Comparison of ENCODE assay signal across 37 cellular contexts in genomic region chr12:3542911-3543310, GRCh38. TPM values are rescaled to one million over a fixed set of nuclear protein-coding genes. Genes with fewer than 3 reads are reported as not detected.
DNase-seq lines count a peak whose midpoint lies in the region; ATAC-seq and TF ChIP-seq lines count a peak whose summit lies in the region.
"Had no signal": no experiment of that assay in that cellular context is flagged by ENCODE, and none has a peak within 500 bp of the region (broad histone marks: within the 10 kb centered on the region; RNA-seq: fewer than 3 reads in every experiment).

No MANE protein-coding gene starts in this region.

- 94% methylated on average over 4 of the region's 4 CpGs for WGBS in esophagus muscularis mucosa
- WGBS in body of pancreas, 2 donors, result 95% methylated on average over 4 of the region's 4 CpGs

- peaks cover 21% of the 10 kb centered on the region for H3K4me1 Mint-ChIP-seq in nephron progenitor cell
- H3K4me1 Mint-ChIP-seq in activated CD4-positive, alpha-beta memory T cell treated with anti-CD3 and anti-CD28 coated beads, Interleukin-2, amount 10 ng/mL, durations not matched to agents 7 days and 5 days, result no peaks in the 10 kb centered on the region
- H3K4me1 Mint-ChIP-seq: CD4-positive, CD25-positive, alpha-beta regulatory T cell; natural killer cell had no signal

- H3K4me3 ChIP-seq in esophagus muscularis mucosa (no peak overlapping the region), body of pancreas (no peak overlapping the region)
- H3K4me3 ChIP-seq: A549, mucosa of descending colon, ovary, Peyer's patch, skin epidermis, suprapubic skin, upper lobe of left lung had no signal

- H3K36me3 Mint-ChIP-seq in nephron progenitor cell (ENCODE audit: low read depth), result no peaks in the 10 kb centered on the region
- no peaks in the 10 kb centered on the region for H3K36me3 Mint-ChIP-seq in activated CD4-positive, alpha-beta memory T cell treated with anti-CD3 and anti-CD28 coated beads, Interleukin-2, amount 10 ng/mL, durations not matched to agents 7 days and 5 days (ENCODE audit: low read depth)
- H3K36me3 Mint-ChIP-seq: activated naive CD4-positive, alpha-beta T cell treated with anti-CD3 and anti-CD28 coated beads, Interleukin-2, amount 50 U/mL, for 72 hours; CD4-positive, CD25-positive, alpha-beta regulatory T cell; natural killer cell had no signal

- POLR2A ChIA-PET in activated CD4-positive, alpha-beta memory T cell treated with anti-CD3 and anti-CD28 coated beads, Interleukin-2, amount 10 ng/mL, durations not matched to agents 7 days and 5 days (lab: Charles Lee), result no interaction called here

- peaks cover 4% of the 10 kb centered on the region for H3K27me3 Mint-ChIP-seq in nephron progenitor cell (ENCODE audit: low read depth, poor library complexity)
- H3K27me3 Mint-ChIP-seq in activated CD4-positive, alpha-beta memory T cell treated with anti-CD3 and anti-CD28 coated beads, Interleukin-2, amount 10 ng/mL, durations not matched to agents 7 days and 5 days, result peaks cover 17% of the 10 kb centered on the region

- no peak for TF ChIP-seq EP300 in esophagus muscularis mucosa (IDR thresholded peaks at IDR 0.05)

- H3K36me3 ChIP-seq in esophagus muscularis mucosa (no peaks in the 10 kb centered on the region), body of pancreas (replicated peaks in 1 of 2; ENCODE audit: insufficient read depth in 1 of 2, low read depth in 2 of 2) (no peaks in the 10 kb centered on the region)
- H3K36me3 ChIP-seq: ovary, Peyer's patch, suprapubic skin, upper lobe of left lung had no signal

- H3K9me3 ChIP-seq in esophagus muscularis mucosa (no peaks in the 10 kb centered on the region), body of pancreas (no peaks in the 10 kb centered on the region)
- H3K9me3 ChIP-seq: A549, mucosa of descending colon, ovary, Peyer's patch, suprapubic skin, upper lobe of left lung had no signal

- TF ChIP-seq CTCF in esophagus muscularis mucosa (IDR thresholded peaks at IDR 0.05) (no peak), nephron progenitor cell (IDR thresholded peaks at IDR 0.05) (no peak), body of pancreas (IDR thresholded peaks at IDR 0.05) (no peak)

- DNase-seq in DMS53 treated with DMSO at 0.1 percent for 48 hours (lab: John Stamatoyannopoulos, UW; ENCODE audit: unreplicated experiment) (peak; percentile 90), LHCN-M2 (ENCODE audit: low read depth) (peak; percentile 7), esophagus muscularis mucosa (ENCODE audit: extremely low spot score) (peak; percentile 60), nephron progenitor cell (no peak), NOMO-1 (lab: John Stamatoyannopoulos, UW; ENCODE audit: unreplicated experiment in 2 of 2) (no peak), body of pancreas (no peak), activated gamma-delta T cell (lab: John Stamatoyannopoulos, UW) (no peak)
- no peak for DNase-seq in activated CD4-positive, alpha-beta memory T cell treated with anti-CD3 and anti-CD28 coated beads, Interleukin-2, amount 10 ng/mL, durations not matched to agents 7 days and 5 days
- DNase-seq: activated CD4-positive, alpha-beta T cell treated with anti-CD3 and anti-CD28 coated beads for 48 hours; Calu3; CD4-positive, CD25-positive, alpha-beta regulatory T cell; erythroblast; hippocampal formation; left cardiac atrium; mucosa of descending colon; natural killer cell; NCI-H1436; NCI-H2081; NCI-H2227 treated with DMSO at 0.1 percent for 48 hours; NCI-H748 treated with DMSO at 0.1 percent for 48 hours; ovary; Peyer's patch; SIG-M5; stimulated activated naive CD4-positive, alpha-beta T cell; T-helper 9 cell; upper lobe of left lung had no signal

- ATAC-seq in body of pancreas, result no peak
- ATAC-seq: A549; activated naive CD4-positive, alpha-beta T cell treated with anti-CD3 and anti-CD28 coated beads, Interleukin-2, amount 50 U/mL, for 72 hours; left cardiac atrium; mucosa of descending colon; natural killer cell had no signal

- H3K4me1 ChIP-seq in esophagus muscularis mucosa (peaks cover 0 to 5% (median 0%) of the 10 kb centered on the region in 4 donors), body of pancreas (peaks cover 9% of the 10 kb centered on the region)
- H3K4me1 ChIP-seq: A549, Peyer's patch, suprapubic skin, upper lobe of left lung had no signal

- TF ChIP-seq POLR2A in esophagus muscularis mucosa (IDR thresholded peaks at IDR 0.05; ENCODE audit: low read depth) (no peak), body of pancreas (IDR thresholded peaks at IDR 0.05) (no peak)

- intact Hi-C loops in esophagus muscularis mucosa (cut with DNase I) (no loop called here), body of pancreas (cut with DNase I) (no loop called here)

- no peak overlapping the region for H3K27ac ChIP-seq in esophagus muscularis mucosa (replicated peaks in 1 of 4)
- H3K27ac ChIP-seq in body of pancreas, result no peak overlapping the region
- H3K27ac ChIP-seq: A549, HL-60, ovary, Peyer's patch, skin epidermis, suprapubic skin, upper lobe of left lung, VCaP had no signal

- peaks cover 0 to 34% (median 3%) of the 10 kb centered on the region in 4 donors for H3K27me3 ChIP-seq in esophagus muscularis mucosa
- no peaks in the 10 kb centered on the region for H3K27me3 ChIP-seq in body of pancreas
- H3K27me3 ChIP-seq: ovary, Peyer's patch, upper lobe of left lung had no signal

- H3K27ac Mint-ChIP-seq in nephron progenitor cell, result peak overlapping the region; percentile 63
- H3K27ac Mint-ChIP-seq in activated CD4-positive, alpha-beta memory T cell treated with anti-CD3 and anti-CD28 coated beads, Interleukin-2, amount 10 ng/mL, durations not matched to agents 7 days and 5 days, result no peak overlapping the region
- H3K27ac Mint-ChIP-seq: activated naive CD4-positive, alpha-beta T cell treated with anti-CD3 and anti-CD28 coated beads, Interleukin-2, amount 50 U/mL, for 72 hours; CD4-positive, CD25-positive, alpha-beta regulatory T cell; natural killer cell had no signal

- H3K9me3 Mint-ChIP-seq in nephron progenitor cell, result no peaks in the 10 kb centered on the region
- no peaks in the 10 kb centered on the region for H3K9me3 Mint-ChIP-seq in activated CD4-positive, alpha-beta memory T cell treated with anti-CD3 and anti-CD28 coated beads, Interleukin-2, amount 10 ng/mL, durations not matched to agents 7 days and 5 days
- H3K9me3 Mint-ChIP-seq: activated naive CD4-positive, alpha-beta T cell treated with anti-CD3 and anti-CD28 coated beads, Interleukin-2, amount 50 U/mL, for 72 hours; CD4-positive, CD25-positive, alpha-beta regulatory T cell; natural killer cell had no signal

- CTCF ChIA-PET in activated CD4-positive, alpha-beta memory T cell treated with anti-CD3 and anti-CD28 coated beads, Interleukin-2, amount 10 ng/mL, durations not matched to agents 7 days and 5 days (lab: Charles Lee), result interaction anchor here (0.6 kb wide), 1 partner anchor 261 kb away, joined by 3 read pairs; no protein-coding TSS in a partner anchor

- H3K4me3 Mint-ChIP-seq in nephron progenitor cell, result no peak overlapping the region
- H3K4me3 Mint-ChIP-seq in activated CD4-positive, alpha-beta memory T cell treated with anti-CD3 and anti-CD28 coated beads, Interleukin-2, amount 10 ng/mL, durations not matched to agents 7 days and 5 days, result no peak overlapping the region
- H3K4me3 Mint-ChIP-seq: CD4-positive, CD25-positive, alpha-beta regulatory T cell; natural killer cell had no signal

RNA-seq across cellular contexts. Expression of gene PRMT8, which starts 51.9 kb away (rescaled TPM):
- total RNA-seq in LHCN-M2 (2014; rRNA removed), result not detected in 2 replicates
- not detected for polyA plus RNA-seq in LHCN-M2 (2012)
- total RNA-seq in esophagus muscularis mucosa, result not detected
- total RNA-seq in body of pancreas, result under 1 TPM in 1 of 2 donors, not detected in 1; under 0.01 TPM
- total RNA-seq in activated CD4-positive, alpha-beta memory T cell treated with anti-CD3 and anti-CD28 coated beads, Interleukin-2, amount 10 ng/mL, durations not matched to agents 7 days and 5 days, result not detected
- total RNA-seq: activated CD8-positive, alpha-beta memory T cell treated with anti-CD3 and anti-CD28 coated beads for 36 hours; activated naive CD4-positive, alpha-beta T cell treated with anti-CD3 and anti-CD28 coated beads, Interleukin-2, amount 50 U/mL, for 72 hours; Calu3; cardiac septum; CD4-positive, CD25-positive, alpha-beta regulatory T cell; G401; lung microvascular endothelial cell; natural killer cell; Peyer's patch; renal cortical epithelial cell; suprapubic skin had no signal
- polyA plus RNA-seq: A549; CD4-positive, CD25-positive, alpha-beta regulatory T cell had no signal

Comparison
In these comparisons a context has a peak if more than half of its experiments do, and no peak if none do; other contexts are left out.
1. DNase-seq: peak in DMS53 treated with DMSO at 0.1 percent for 48 hours (single experiment), LHCN-M2 (single experiment) and esophagus muscularis mucosa (single experiment); none in nephron progenitor cell (single experiment), NOMO-1 (0 of 2), body of pancreas (0 of 4), activated CD4-positive, alpha-beta memory T cell treated with anti-CD3 and anti-CD28 coated beads, Interleukin-2, amount 10 ng/mL, durations not matched to agents 7 days and 5 days (single experiment) and activated gamma-delta T cell (single experiment).